Comparison of ENCODE assay signal across 25 cellular contexts in the genomic region with DNA sequence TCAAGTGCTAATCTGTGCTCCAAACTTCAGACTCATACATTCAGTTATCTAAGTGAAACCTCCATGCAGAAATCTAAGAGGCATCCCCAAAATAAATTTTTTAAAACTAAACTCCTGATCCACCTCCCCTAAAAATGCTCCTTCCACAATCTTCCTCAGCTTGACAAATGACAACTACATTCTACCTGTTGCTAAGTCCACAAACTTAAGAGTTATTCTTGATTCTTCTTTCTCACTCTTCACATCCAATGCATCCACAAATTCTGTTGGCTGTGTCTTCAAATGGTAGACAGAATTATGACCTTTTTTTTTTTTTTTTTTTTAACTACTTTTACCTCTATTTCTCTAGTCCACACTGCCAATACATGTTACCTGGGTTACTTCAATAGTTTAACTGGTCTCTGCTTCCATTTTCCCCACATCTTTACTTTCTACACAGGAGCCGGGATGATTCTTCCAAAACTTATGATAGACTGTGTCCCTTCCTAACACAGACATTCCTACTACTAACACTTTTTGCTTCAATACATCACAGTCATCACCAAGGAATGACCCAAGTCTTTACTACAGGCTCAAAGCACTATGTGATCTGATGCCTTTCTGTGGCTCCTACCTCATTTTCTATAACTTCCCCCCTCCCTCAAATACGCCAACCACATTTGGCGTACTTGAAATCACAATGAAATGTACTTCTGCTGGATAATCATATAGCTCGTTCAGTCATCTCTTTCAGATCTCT.
A peak's percentile ranks its signal among the peaks of the same experiment; 100 is the strongest.
DNase-seq lines count a peak whose midpoint lies in the region; ATAC-seq and TF ChIP-seq lines count a peak whose summit lies in the region.
"Had no signal": no experiment of that assay in that cellular context is flagged by ENCODE, and none has a peak within 500 bp of the region (broad histone marks: within the 10 kb centered on the region; RNA-seq: fewer than 3 reads in every experiment).

No MANE protein-coding gene starts in this region.

- DNase-seq in AG10803 (ENCODE audit: low read depth) = peak; percentile 14
- DNase-seq in choroid plexus epithelial cell (ENCODE audit: low read depth) = peak; percentile 40
- DNase-seq in mesenchymal stem cell = peak; percentile 38
- DNase-seq in activated CD4-positive, alpha-beta memory T cell treated with anti-CD3 and anti-CD28 coated beads for 36 hours = no peak
- DNase-seq in mesendoderm = no peak
- no peak for DNase-seq in medulla oblongata (ENCODE audit: extremely low spot score)
- DNase-seq: C1 segment of cervical spinal cord; CD4-positive, alpha-beta memory T cell; COR-L47; DMS53; GF-D8; H7; HFFc6; Kasumi-1; MV-4-11; NCI-H1105; NCI-H1436 treated with DMSO at 0.1 percent for 48 hours; NCI-H187 treated with DMSO at 0.1 percent for 48 hours; NCI-H2107; NCI-H2227 treated with DMSO at 0.1 percent for 48 hours; NCI-H526 treated with DMSO at 0.1 percent for 48 hours; SHP77 had no signal

- H3K4ac ChIP-seq in mesenchymal stem cell (ENCODE audit: low read depth in 1 of 2, low read length in 2 of 2) (peak overlapping the region in 1 of 2 experiments; percentile 42), mesendoderm (ENCODE audit: low read depth, low read length) (no peak overlapping the region)

- POLR2A ChIA-PET in HEK293 (lab: Yijun Ruan, JAX) = no interaction called here
- POLR2A ChIA-PET in activated CD4-positive, alpha-beta memory T cell treated with anti-CD3 and anti-CD28 coated beads for 36 hours (lab: Charles Lee) = no interaction called here

- no peak overlapping the region for H3K56ac ChIP-seq in mesendoderm (ENCODE audit: low read length)

- no peak overlapping the region for H3K4me2 ChIP-seq in mesenchymal stem cell (ENCODE audit: low read length, poor library complexity, severe bottlenecking)
- no peak overlapping the region for H3K4me2 ChIP-seq in mesendoderm (ENCODE audit: low read length)

- H2BK15ac ChIP-seq in mesenchymal stem cell (ENCODE audit: low read depth, poor library complexity, severe bottlenecking) (no peak overlapping the region), mesendoderm (replicated peaks; ENCODE audit: low read depth) (no peak overlapping the region)

- H3K4me3 ChIP-seq in AG10803 (ENCODE audit: low read length) = no peak overlapping the region
- no peak overlapping the region for H3K4me3 ChIP-seq in HEK293 (ENCODE audit: low read depth, low read length)
- H3K4me3 ChIP-seq in choroid plexus epithelial cell (ENCODE audit: low read depth, low read length) = no peak overlapping the region
- H3K4me3 ChIP-seq in mesenchymal stem cell (ENCODE audit: insufficient read depth in 1 of 2, low read depth in 1 of 2, low read length in 2 of 2) = no peak overlapping the region
- H3K4me3 ChIP-seq in mesendoderm (ENCODE audit: low read length) = no peak overlapping the region
- H3K4me3 ChIP-seq: K562 had no signal

- H2BK5ac ChIP-seq in mesenchymal stem cell (ENCODE audit: low read depth, low read length, poor library complexity, severe bottlenecking) = no peak overlapping the region
- H2BK5ac ChIP-seq in mesendoderm (ENCODE audit: low read length) = no peak overlapping the region

- intact Hi-C loops in activated CD4-positive, alpha-beta memory T cell treated with anti-CD3 and anti-CD28 coated beads for 36 hours (cut with micrococcal nuclease) = no loop called here

- H3K36me3 Mint-ChIP-seq in activated CD4-positive, alpha-beta memory T cell treated with anti-CD3 and anti-CD28 coated beads for 36 hours = no peaks in the 10 kb centered on the region
- H3K36me3 Mint-ChIP-seq: CD4-positive, alpha-beta memory T cell had no signal

- no peak overlapping the region for H2BK120ac ChIP-seq in mesenchymal stem cell (ENCODE audit: low read depth, low read length)
- H2BK120ac ChIP-seq in mesendoderm (ENCODE audit: low read depth, low read length) = no peak overlapping the region

- H4K91ac ChIP-seq in mesenchymal stem cell (ENCODE audit: low read length) = no peak overlapping the region

- H2AK5ac ChIP-seq in mesenchymal stem cell (ENCODE audit: low read length, severe bottlenecking) (peak overlapping the region; percentile 63), mesendoderm (ENCODE audit: low read length) (no peak overlapping the region)

- TF ChIP-seq CTCF in AG10803 (conservative IDR thresholded peaks at IDR 0.05; ENCODE audit: low read length) (no peak), HEK293 (tag by site-specific recombination; IDR thresholded peaks at IDR 0.05) (no peak), choroid plexus epithelial cell (conservative IDR thresholded peaks at IDR 0.05; ENCODE audit: low read depth, low read length) (no peak)

- no peak overlapping the region for H3K4me3 Mint-ChIP-seq in activated CD4-positive, alpha-beta memory T cell treated with anti-CD3 and anti-CD28 coated beads for 36 hours
- H3K4me3 Mint-ChIP-seq: CD4-positive, alpha-beta memory T cell; HFFc6 had no signal

- H3K4me1 ChIP-seq in HEK293 (ENCODE audit: control insufficient read depth, insufficient read depth, low read length) = peaks cover 16% of the 10 kb centered on the region
- H3K4me1 ChIP-seq in mesenchymal stem cell (ENCODE audit: control insufficient read depth, insufficient read depth, low read depth, low read length) = peaks cover 5% of the 10 kb centered on the region
- H3K4me1 ChIP-seq in mesendoderm (ENCODE audit: control insufficient read depth, low read depth, low read length) = no peaks in the 10 kb centered on the region

- no peak overlapping the region for H4K5ac ChIP-seq in mesendoderm (ENCODE audit: low read length)

- H3K23ac ChIP-seq in mesenchymal stem cell (ENCODE audit: low read length in 2 of 2) = no peak overlapping the region
- H3K23ac ChIP-seq in mesendoderm (ENCODE audit: low read length) = no peak overlapping the region

- no peaks in the 10 kb centered on the region for H3K4me1 Mint-ChIP-seq in activated CD4-positive, alpha-beta memory T cell treated with anti-CD3 and anti-CD28 coated beads for 36 hours (ENCODE audit: low read depth)

- no peaks in the 10 kb centered on the region for H3K9me3 ChIP-seq in HEK293 (ENCODE audit: control insufficient read depth, insufficient read depth, low read depth, low read length)
- H3K9me3 ChIP-seq in mesenchymal stem cell (ENCODE audit: control insufficient read depth, low read length) = no peaks in the 10 kb centered on the region

- ATAC-seq in HG02970 (IDR thresholded peaks at IDR 0.05; ENCODE audit: low FRiP score, unreplicated experiment) = no peak
- ATAC-seq: K562 had no signal

- H2BK12ac ChIP-seq in mesenchymal stem cell (ENCODE audit: low read length in 2 of 2) = peak overlapping the region; percentile 63 to 66

- H3K27me3 Mint-ChIP-seq in activated CD4-positive, alpha-beta memory T cell treated with anti-CD3 and anti-CD28 coated beads for 36 hours = no peaks in the 10 kb centered on the region
- H3K27me3 Mint-ChIP-seq: CD4-positive, alpha-beta memory T cell had no signal

- peaks cover 20% of the 10 kb centered on the region for H3K79me1 ChIP-seq in mesenchymal stem cell (replicated peaks; ENCODE audit: low read length, poor library complexity, severe bottlenecking)
- H3K79me1 ChIP-seq in mesendoderm (ENCODE audit: low read length) = no peaks in the 10 kb centered on the region

- H3K9ac ChIP-seq in mesenchymal stem cell (ENCODE audit: low read length) (no peak overlapping the region), mesendoderm (ENCODE audit: low read length) (no peak overlapping the region)

- CTCF ChIA-PET in HEK293 (lab: Yijun Ruan, JAX) = interaction anchor here (0.6 kb wide), 1 partner anchor 24 kb away, joined by 4 read pairs; no protein-coding TSS in a partner anchor
- CTCF ChIA-PET in activated CD4-positive, alpha-beta memory T cell treated with anti-CD3 and anti-CD28 coated beads for 36 hours (lab: Charles Lee) = no interaction called here

- H3K27ac Mint-ChIP-seq in activated CD4-positive, alpha-beta memory T cell treated with anti-CD3 and anti-CD28 coated beads for 36 hours = no peak overlapping the region
- H3K27ac Mint-ChIP-seq: CD4-positive, alpha-beta memory T cell; HFFc6 had no signal

- WGBS in mesenchymal stem cell = 98% methylated on average over 4 of the region's 4 CpGs
- WGBS in mesendoderm (ENCODE audit: extremely low coverage, insufficient coverage, low lambda C conversion rate) = no CpG with 5 or more reads among the region's 4 CpGs

- H2AFZ ChIP-seq in mesenchymal stem cell (ENCODE audit: low read depth, low read length) = no peak overlapping the region

- no peak overlapping the region for H3K27ac ChIP-seq in HEK293 (ENCODE audit: extremely low read depth, low read depth, low read length)
- H3K27ac ChIP-seq in mesenchymal stem cell (ENCODE audit: low read length, poor library complexity, severe bottlenecking) = peak overlapping the region; percentile 45
- no peak overlapping the region for H3K27ac ChIP-seq in mesendoderm (ENCODE audit: low read depth, low read length)

- no peak overlapping the region for H3K18ac ChIP-seq in mesenchymal stem cell (ENCODE audit: low read depth in 1 of 2, low read length in 2 of 2)
- no peak overlapping the region for H3K18ac ChIP-seq in mesendoderm (ENCODE audit: low read length)

- H4K8ac ChIP-seq in mesenchymal stem cell (ENCODE audit: low read length) = peak overlapping the region; percentile 14
- no peak overlapping the region for H4K8ac ChIP-seq in mesendoderm (ENCODE audit: low read depth, low read length)

- H3K27me3 ChIP-seq in mesenchymal stem cell (ENCODE audit: control insufficient read depth in 1 of 2, insufficient read depth in 1 of 2, low read length in 2 of 2) (no peaks in the 10 kb centered on the region), mesendoderm (ENCODE audit: insufficient read depth, low read length, poor library complexity) (no peaks in the 10 kb centered on the region)

- H3K36me3 ChIP-seq in HEK293 (ENCODE audit: control insufficient read depth in 2 of 2, insufficient read depth in 1 of 2, low read length in 2 of 2) (no peaks in the 10 kb centered on the region), mesenchymal stem cell (ENCODE audit: control insufficient read depth in 1 of 2, insufficient read depth in 2 of 2, low read depth in 1 of 2, low read length in 2 of 2) (no peaks in the 10 kb centered on the region), mesendoderm (ENCODE audit: control insufficient read depth, insufficient read depth, low read length) (no peaks in the 10 kb centered on the region)

- H3K79me2 ChIP-seq in mesendoderm (ENCODE audit: control insufficient read depth, insufficient read depth, low read length) = no peaks in the 10 kb centered on the region

- no peaks in the 10 kb centered on the region for H3K9me3 Mint-ChIP-seq in activated CD4-positive, alpha-beta memory T cell treated with anti-CD3 and anti-CD28 coated beads for 36 hours
- H3K9me3 Mint-ChIP-seq: CD4-positive, alpha-beta memory T cell; HFFc6 had no signal

- H3K14ac ChIP-seq in mesenchymal stem cell (ENCODE audit: low read length in 2 of 2) = no peak overlapping the region

TF ChIP-seq in HEK293, 187 proteins besides CTCF, POLR2A, EP300 and RAD21 (continues in another document):
- peak; percentile 66 for TF ChIP-seq SCRT1 (tag by site-specific recombination; IDR thresholded peaks at IDR 0.05; ENCODE audit: borderline replicate concordance)

Comparison
In these comparisons a context has a peak if more than half of its experiments do, and no peak if none do; other contexts are left out.
1. DNase-seq: peak in AG10803 (single experiment), choroid plexus epithelial cell (single experiment) and mesenchymal stem cell (single experiment); none in activated CD4-positive, alpha-beta memory T cell treated with anti-CD3 and anti-CD28 coated beads for 36 hours (single experiment), mesendoderm (single experiment) and medulla oblongata (single experiment).